In the genomic region with DNA sequence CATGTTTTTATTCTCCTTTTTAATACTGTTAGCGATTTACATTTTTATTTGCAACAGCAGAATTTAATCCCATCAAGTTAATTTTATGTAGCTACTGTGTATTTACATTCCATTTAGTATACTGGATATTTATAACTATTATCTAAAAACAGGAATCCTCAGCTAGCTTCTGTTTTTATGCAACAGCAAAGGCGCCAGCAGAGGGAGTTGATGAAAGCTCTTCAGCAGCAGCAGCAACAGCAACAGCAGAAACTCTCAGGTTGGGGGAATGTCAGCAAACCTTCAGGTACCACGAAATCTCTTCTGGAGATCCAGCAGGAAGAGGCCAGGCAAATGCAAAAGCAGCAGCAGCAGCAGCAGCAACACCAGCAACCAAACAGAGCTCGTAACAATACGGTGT, we compare ENCODE assay signal across 14 cellular contexts. TPM values are rescaled to one million over a fixed set of nuclear protein-coding genes. Genes with fewer than 3 reads are reported as not detected.
DNase-seq lines count a peak whose midpoint lies in the region; TF ChIP-seq lines count a peak whose summit lies in the region.
"Had no signal": no experiment of that assay in that cellular context is flagged by ENCODE, and none has a peak within 500 bp of the region (broad histone marks: within the 10 kb centered on the region; RNA-seq: fewer than 3 reads in every experiment).

No MANE protein-coding gene starts in this region.

- H3F3A ChIP-seq in smooth muscle cell (ENCODE audit: low read depth): peaks cover 5% of the 10 kb centered on the region

- no TSS peak for BruUV-seq in OCI-LY7 (replicated peaks; lab: Mats Ljungman, UMichigan)

- no peak for DNase-seq in activated T-cell treated with anti-CD3 and anti-CD28 coated beads, Interleukin-2, amount 50 U/mL, for 24 hours
- DNase-seq in activated T-cell treated with anti-CD3 and anti-CD28 coated beads for 4 hours (no peak), OCI-LY7 (ENCODE audit: low spot score) (peak; percentile 23), glutamatergic neuron (no peak), smooth muscle cell (lab: John Stamatoyannopoulos, UW; ENCODE audit: unreplicated experiment) (no peak), NCI-H524 treated with DMSO at 0.1 percent for 48 hours (lab: John Stamatoyannopoulos, UW) (no peak), DMS153 (lab: John Stamatoyannopoulos, UW) (no peak)
- no peak for DNase-seq in stimulated activated naive CD4-positive, alpha-beta T cell treated with Interleukin-2 at 50 U/mL for 16 hours (lab: John Stamatoyannopoulos, UW)
- DNase-seq: activated CD4-positive, alpha-beta T cell treated with anti-CD3 and anti-CD28 coated beads for 36 hours; naive thymus-derived CD4-positive, alpha-beta T cell; NCI-H1694 treated with DMSO at 0.1 percent for 48 hours; stimulated activated CD4-positive, alpha-beta T cell treated with anti-CD3 and anti-CD28 coated beads, Interleukin-4, amount 100 ng/mL, for 24 hours had no signal

- H3K27me3 ChIP-seq in smooth muscle cell (ENCODE audit: low read depth): no peaks in the 10 kb centered on the region

- H4K20me1 ChIP-seq in OCI-LY7 (ENCODE audit: insufficient read depth, low read length) (no peaks in the 10 kb centered on the region), smooth muscle cell (ENCODE audit: low read depth) (peaks cover 21% of the 10 kb centered on the region)

- H3K9me3 ChIP-seq in OCI-LY7 (ENCODE audit: low read length): no peaks in the 10 kb centered on the region
- no peaks in the 10 kb centered on the region for H3K9me3 ChIP-seq in smooth muscle cell (replicated peaks; ENCODE audit: low read depth)

- H3K4me1 ChIP-seq in OCI-LY7 (ENCODE audit: insufficient read depth, low read length, poor library complexity, severe bottlenecking): peaks cover 16% of the 10 kb centered on the region
- no peaks in the 10 kb centered on the region for H3K4me1 ChIP-seq in smooth muscle cell (ENCODE audit: low read depth)

- H3K9ac ChIP-seq in smooth muscle cell (ENCODE audit: low read depth): no peak overlapping the region

- H3K4me3 ChIP-seq in OCI-LY7 (ENCODE audit: low read depth, low read length, poor library complexity, severe bottlenecking) (no peak overlapping the region), smooth muscle cell (no peak overlapping the region)

- CTCF ChIA-PET in OCI-LY7 (lab: Charles Lee; ENCODE audit: unreplicated experiment): interaction anchor here (1.1 kb wide), 1 partner anchor 11 kb away, joined by 3 read pairs; no protein-coding TSS in a partner anchor

- H3K9me3 Mint-ChIP-seq in activated T-cell treated with anti-CD3 and anti-CD28 coated beads, Interleukin-2, amount 50 U/mL, for 24 hours: no peaks in the 10 kb centered on the region
- no peaks in the 10 kb centered on the region for H3K9me3 Mint-ChIP-seq in glutamatergic neuron (ENCODE audit: unreplicated experiment)
- H3K9me3 Mint-ChIP-seq: naive thymus-derived CD4-positive, alpha-beta T cell; T-helper 1 cell treated with Interleukin-12 subunit alpha and Interleukin-12 subunit beta and Interleukin-4 antibody, amounts not matched to agents 30 μg/mL and 1 μg/mL, for 36 hours had no signal

- intact Hi-C loops in OCI-LY7 (cut with micrococcal nuclease; ENCODE audit: unreplicated experiment): no loop called here

- no peak overlapping the region for H3K27ac ChIP-seq in OCI-LY7 (ENCODE audit: low read depth, low read length, poor library complexity, severe bottlenecking)
- H3K27ac ChIP-seq in smooth muscle cell (ENCODE audit: low read depth): no peak overlapping the region
- H3K27ac ChIP-seq: HL-60 had no signal

- no peak overlapping the region for H2AFZ ChIP-seq in OCI-LY7 (ENCODE audit: low read length)
- H2AFZ ChIP-seq in smooth muscle cell (ENCODE audit: low read depth): no peak overlapping the region

- POLR2A ChIA-PET in OCI-LY7 (lab: Charles Lee): no interaction called here

- H3K4me1 Mint-ChIP-seq in activated T-cell treated with anti-CD3 and anti-CD28 coated beads, Interleukin-2, amount 50 U/mL, for 24 hours (ENCODE audit: low read depth): peaks cover 11% of the 10 kb centered on the region
- no peaks in the 10 kb centered on the region for H3K4me1 Mint-ChIP-seq in glutamatergic neuron (ENCODE audit: low read depth, unreplicated experiment)

- H3K4me2 ChIP-seq in OCI-LY7 (ENCODE audit: low read length) (no peak overlapping the region), smooth muscle cell (no peak overlapping the region)

- peaks cover 93% of the 10 kb centered on the region for H3K36me3 Mint-ChIP-seq in activated T-cell treated with anti-CD3 and anti-CD28 coated beads, Interleukin-2, amount 50 U/mL, for 24 hours (ENCODE audit: low read depth)
- H3K36me3 Mint-ChIP-seq in glutamatergic neuron (ENCODE audit: unreplicated experiment): no peaks in the 10 kb centered on the region

- H3K27me3 Mint-ChIP-seq in activated T-cell treated with anti-CD3 and anti-CD28 coated beads, Interleukin-2, amount 50 U/mL, for 24 hours: no peaks in the 10 kb centered on the region
- H3K27me3 Mint-ChIP-seq in glutamatergic neuron (ENCODE audit: unreplicated experiment): peaks cover 1% of the 10 kb centered on the region
- H3K27me3 Mint-ChIP-seq: activated CD4-positive, alpha-beta T cell treated with anti-CD3 and anti-CD28 coated beads for 36 hours; naive thymus-derived CD4-positive, alpha-beta T cell had no signal

- no peak overlapping the region for H3K4me3 Mint-ChIP-seq in activated T-cell treated with anti-CD3 and anti-CD28 coated beads, Interleukin-2, amount 50 U/mL, for 24 hours
- H3K4me3 Mint-ChIP-seq in glutamatergic neuron (ENCODE audit: unreplicated experiment): no peak overlapping the region
- H3K4me3 Mint-ChIP-seq: activated CD4-positive, alpha-beta T cell treated with anti-CD3 and anti-CD28 coated beads for 36 hours; naive thymus-derived CD4-positive, alpha-beta T cell; T-helper 1 cell treated with Interleukin-12 subunit alpha and Interleukin-12 subunit beta and Interleukin-4 antibody, amounts not matched to agents 30 μg/mL and 1 μg/mL, for 36 hours had no signal

- TF ChIP-seq CTCF in OCI-LY7 (conservative IDR thresholded peaks at IDR 0.05; ENCODE audit: low read length) (peak; percentile 64), glutamatergic neuron (IDR thresholded peaks at IDR 0.05; ENCODE audit: partially characterized antibody, unreplicated experiment) (peak; percentile 19), smooth muscle cell (IDR thresholded peaks at IDR 0.05; ENCODE audit: borderline replicate concordance, insufficient read depth, poor library complexity, severe bottlenecking) (peak; percentile 8)

- peaks cover 87% of the 10 kb centered on the region for H3K36me3 ChIP-seq in OCI-LY7 (ENCODE audit: insufficient read depth, low read length)
- H3K36me3 ChIP-seq in smooth muscle cell (ENCODE audit: low read depth): peaks cover 34% of the 10 kb centered on the region

- H3K9me2 ChIP-seq in OCI-LY7 (ENCODE audit: insufficient read depth, low read length): no peaks in the 10 kb centered on the region

- WGBS in smooth muscle cell (ENCODE audit: low lambda C conversion rate): 94% methylated on average over 5 of the region's 5 CpGs

- H3K79me2 ChIP-seq in OCI-LY7 (ENCODE audit: insufficient read depth, low read depth, low read length) (peaks cover 3% of the 10 kb centered on the region; the same call in 1 of the 2 replicates), smooth muscle cell (ENCODE audit: low read depth) (no peaks in the 10 kb centered on the region)

- peak overlapping the region; percentile 64 for H3K27ac Mint-ChIP-seq in activated T-cell treated with anti-CD3 and anti-CD28 coated beads, Interleukin-2, amount 50 U/mL, for 24 hours
- H3K27ac Mint-ChIP-seq in glutamatergic neuron (ENCODE audit: unreplicated experiment): no peak overlapping the region
- H3K27ac Mint-ChIP-seq: activated CD4-positive, alpha-beta T cell treated with anti-CD3 and anti-CD28 coated beads for 36 hours had no signal

RNA-seq across cellular contexts. Expression of a gene that starts 26.2 kb away (rescaled TPM):
- 0.13 and 0.41 TPM in 2 replicates for total RNA-seq in OCI-LY7 (2014; rRNA removed; shearing (Covaris generic))
- 0.59 and 1.4 TPM in 2 replicates for total RNA-seq in OCI-LY7 (2022)
- 2.4 TPM for total RNA-seq in glutamatergic neuron (ENCODE audit: unreplicated experiment)
- 0.13 and 0.18 TPM in 2 replicates for total RNA-seq in smooth muscle cell
- 0.78 and 1.2 TPM in 2 replicates for polyA plus RNA-seq in smooth muscle cell
- polyA plus RNA-seq: naive thymus-derived CD4-positive, alpha-beta T cell had no signal

Comparison
In these comparisons a context has a peak if more than half of its experiments do, and no peak if none do; other contexts are left out.
1. CTCF ChIP-seq: peak in every context shown above with its lines; median percentile 64 in OCI-LY7; 19 in glutamatergic neuron; 8 in smooth muscle cell.